Comparison of ENCODE assay signal across 11 cellular contexts in the genomic region with DNA sequence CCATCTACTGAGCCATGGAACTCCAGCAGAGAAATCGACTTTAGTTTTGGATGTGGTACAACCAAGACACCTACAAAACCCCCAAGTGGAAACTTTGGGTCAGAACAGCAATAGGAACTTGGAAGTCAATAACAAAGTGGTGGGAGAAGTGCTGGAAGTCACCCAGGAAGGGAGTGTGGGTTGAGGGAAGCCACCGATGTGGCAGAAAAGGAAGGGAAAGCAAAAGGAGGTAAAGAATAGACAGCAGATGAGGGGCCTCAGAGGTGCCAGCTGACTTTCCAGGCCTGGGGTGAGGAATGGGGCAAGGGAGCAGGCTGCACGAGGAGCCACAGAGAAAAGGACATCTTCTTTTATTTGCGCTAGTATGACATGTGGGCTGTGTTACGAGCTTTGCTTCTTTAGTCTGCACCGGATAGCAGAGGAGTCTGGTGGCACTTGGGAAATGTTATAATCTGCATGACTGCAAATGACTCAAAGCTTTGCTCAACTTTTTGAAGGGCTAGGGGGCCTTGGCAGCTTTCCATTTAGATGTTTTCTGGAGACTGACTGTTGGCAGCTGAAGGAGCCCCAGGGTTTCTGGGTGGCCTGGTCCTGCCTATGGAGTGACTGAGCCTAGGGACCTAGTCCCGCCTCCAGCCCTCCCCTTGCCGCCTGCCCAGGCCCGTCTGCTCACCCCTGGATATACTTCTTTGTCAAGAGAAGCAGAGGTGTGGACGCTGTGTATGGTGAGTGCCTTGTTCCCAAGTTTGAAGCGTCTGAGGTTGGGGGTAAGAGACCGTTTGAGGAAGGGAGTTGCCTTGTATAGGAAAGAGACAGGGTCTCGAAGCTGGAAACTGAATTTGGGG. TPM values are rescaled to one million over a fixed set of nuclear protein-coding genes. Genes with fewer than 3 reads are reported as not detected.
DNase-seq lines count a peak whose midpoint lies in the region; ATAC-seq and TF ChIP-seq lines count a peak whose summit lies in the region.
"Had no signal": no experiment of that assay in that cellular context is flagged by ENCODE, and none has a peak within 500 bp of the region (broad histone marks: within the 10 kb centered on the region; RNA-seq: fewer than 3 reads in every experiment).

No MANE protein-coding gene starts in this region.

- H3K36me3 ChIP-seq in duodenal mucosa (ENCODE audit: control insufficient read depth in 1 of 2, insufficient read depth in 2 of 2, low read length in 2 of 2) = no peaks in the 10 kb centered on the region
- peaks cover 0 to 4% (median 0%) of the 10 kb centered on the region in 3 experiments for H3K36me3 ChIP-seq in naive thymus-derived CD4-positive, alpha-beta T cell (ENCODE audit: control insufficient read depth in 2 of 3, insufficient read depth in 3 of 3, low read length in 3 of 3)
- H3K36me3 ChIP-seq: thoracic aorta had no signal

- no peaks in the 10 kb centered on the region for H3K36me3 Mint-ChIP-seq in CD4-positive, alpha-beta T cell (ENCODE audit: low read depth)
- H3K36me3 Mint-ChIP-seq in naive thymus-derived CD4-positive, alpha-beta T cell = peaks cover 0 to 8% (median 0%) of the 10 kb centered on the region in 5 donors
- H3K36me3 Mint-ChIP-seq: activated naive CD4-positive, alpha-beta T cell treated with anti-CD3 and anti-CD28 coated beads, Interleukin-2, amount 50 U/mL, for 24 hours; naive thymus-derived CD8-positive, alpha-beta T cell had no signal

- POLR2A ChIA-PET in CD4-positive, alpha-beta T cell (lab: Charles Lee) = no interaction called here
- POLR2A ChIA-PET in naive thymus-derived CD4-positive, alpha-beta T cell (lab: Charles Lee) = interaction anchor here (0.8 kb wide), 1 partner anchor 47 kb away, joined by 3 read pairs; no protein-coding TSS in a partner anchor

- DNase-seq in CD4-positive, alpha-beta T cell = no peak
- DNase-seq in NCI-H2171 (lab: John Stamatoyannopoulos, UW) (peak; percentile 31), NCI-H1436 treated with DMSO at 0.1 percent for 48 hours (lab: John Stamatoyannopoulos, UW) (no peak), DMS153 treated with DMSO at 0.1 percent for 48 hours (lab: John Stamatoyannopoulos, UW; ENCODE audit: unreplicated experiment) (no peak), retina (no peak)
- no peak for DNase-seq in naive thymus-derived CD4-positive, alpha-beta T cell
- DNase-seq: naive thymus-derived CD8-positive, alpha-beta T cell had no signal

- no peak overlapping the region for H3K4me3 Mint-ChIP-seq in CD4-positive, alpha-beta T cell
- H3K4me3 Mint-ChIP-seq in naive thymus-derived CD4-positive, alpha-beta T cell = peak overlapping the region in 2 of 10 donors; percentile 3 to 16
- H3K4me3 Mint-ChIP-seq: activated naive CD4-positive, alpha-beta T cell treated with anti-CD3 and anti-CD28 coated beads, Interleukin-2, amount 50 U/mL, for 24 hours; naive thymus-derived CD8-positive, alpha-beta T cell had no signal

- peak overlapping the region; percentile 31 for H3K27ac Mint-ChIP-seq in CD4-positive, alpha-beta T cell
- H3K27ac Mint-ChIP-seq in naive thymus-derived CD4-positive, alpha-beta T cell = peak overlapping the region in 2 of 9 donors; percentile 9 to 58
- H3K27ac Mint-ChIP-seq: activated naive CD4-positive, alpha-beta T cell treated with anti-CD3 and anti-CD28 coated beads, Interleukin-2, amount 50 U/mL, for 24 hours had no signal

- no peaks in the 10 kb centered on the region for H3K9me3 Mint-ChIP-seq in CD4-positive, alpha-beta T cell
- H3K9me3 Mint-ChIP-seq in naive thymus-derived CD4-positive, alpha-beta T cell = no peaks in the 10 kb centered on the region
- H3K9me3 Mint-ChIP-seq: activated naive CD4-positive, alpha-beta T cell treated with anti-CD3 and anti-CD28 coated beads, Interleukin-2, amount 50 U/mL, for 24 hours; naive thymus-derived CD8-positive, alpha-beta T cell had no signal

- TF ChIP-seq CTCF in CD4-positive, alpha-beta T cell (IDR thresholded peaks at IDR 0.05) = no peak

- no peaks in the 10 kb centered on the region for H3K27me3 ChIP-seq in CD4-positive, alpha-beta T cell (ENCODE audit: control insufficient read depth, insufficient read depth, low read length)
- H3K27me3 ChIP-seq in duodenal mucosa (ENCODE audit: control insufficient read depth in 1 of 2, insufficient read depth in 2 of 2, low read length in 2 of 2) = no peaks in the 10 kb centered on the region
- no peaks in the 10 kb centered on the region for H3K27me3 ChIP-seq in naive thymus-derived CD4-positive, alpha-beta T cell (ENCODE audit: control insufficient read depth in 2 of 2, insufficient read depth in 2 of 2, low read length in 2 of 2)

- peaks cover 72 to 80% of the 10 kb centered on the region in 2 donors for H3K4me1 ChIP-seq in duodenal mucosa (ENCODE audit: control insufficient read depth in 1 of 2, insufficient read depth in 2 of 2, low read length in 2 of 2)
- peaks cover 0 to 7% of the 10 kb centered on the region in 2 donors for H3K4me1 ChIP-seq in naive thymus-derived CD4-positive, alpha-beta T cell (ENCODE audit: control insufficient read depth in 2 of 2, insufficient read depth in 2 of 2, low read length in 2 of 2)

- H3K4me3 ChIP-seq in duodenal mucosa (ENCODE audit: low read depth in 1 of 2, low read length in 2 of 2) = no peak overlapping the region
- H3K4me3 ChIP-seq in naive thymus-derived CD4-positive, alpha-beta T cell (ENCODE audit: low read length) = no peak overlapping the region
- H3K4me3 ChIP-seq: thoracic aorta had no signal

- no peaks in the 10 kb centered on the region for H3K9me3 ChIP-seq in CD4-positive, alpha-beta T cell (ENCODE audit: control insufficient read depth, low read length)
- no peaks in the 10 kb centered on the region for H3K9me3 ChIP-seq in duodenal mucosa (ENCODE audit: control insufficient read depth in 1 of 2, low read length in 2 of 2)
- H3K9me3 ChIP-seq in naive thymus-derived CD4-positive, alpha-beta T cell (ENCODE audit: control insufficient read depth in 2 of 3, low read length in 3 of 3) = no peaks in the 10 kb centered on the region
- H3K9me3 ChIP-seq: thoracic aorta had no signal

- H3K4me1 Mint-ChIP-seq in CD4-positive, alpha-beta T cell (ENCODE audit: low read depth) = peaks cover 58% of the 10 kb centered on the region
- H3K4me1 Mint-ChIP-seq in naive thymus-derived CD4-positive, alpha-beta T cell = peaks cover 24 to 53% (median 42%) of the 10 kb centered on the region in 7 donors

- H3K27ac ChIP-seq in CD4-positive, alpha-beta T cell (ENCODE audit: low read depth, low read length) = no peak overlapping the region
- peak overlapping the region; percentile 26 for H3K27ac ChIP-seq in duodenal mucosa (ENCODE audit: low read depth, low read length)
- H3K27ac ChIP-seq in naive thymus-derived CD4-positive, alpha-beta T cell (ENCODE audit: low read depth, low read length) = no peak overlapping the region

- no peak for ATAC-seq in CD4-positive, alpha-beta T cell (ENCODE audit: poor library complexity)
- ATAC-seq in naive thymus-derived CD4-positive, alpha-beta T cell = peak; percentile 18
- no peak for ATAC-seq in GM21390 (IDR thresholded peaks at IDR 0.05; ENCODE audit: unreplicated experiment)
- ATAC-seq: naive thymus-derived CD8-positive, alpha-beta T cell had no signal

- CTCF ChIA-PET in CD4-positive, alpha-beta T cell (lab: Charles Lee) = interaction anchor here (0.9 to 1.3 kb wide), 2 partner anchors 22 to 35 kb away, joined by 3 read pairs; no protein-coding TSS in a partner anchor
- CTCF ChIA-PET in naive thymus-derived CD4-positive, alpha-beta T cell (lab: Charles Lee) = interaction anchor here (0.6 to 1.0 kb wide), 2 partner anchors 36 to 262 kb away, joined by 3 read pairs; no protein-coding TSS in a partner anchor

- H3K27me3 Mint-ChIP-seq in CD4-positive, alpha-beta T cell = no peaks in the 10 kb centered on the region
- peaks cover 0 to 3% (median 0%) of the 10 kb centered on the region in 5 donors for H3K27me3 Mint-ChIP-seq in naive thymus-derived CD4-positive, alpha-beta T cell
- H3K27me3 Mint-ChIP-seq: activated naive CD4-positive, alpha-beta T cell treated with anti-CD3 and anti-CD28 coated beads, Interleukin-2, amount 50 U/mL, for 24 hours; naive thymus-derived CD8-positive, alpha-beta T cell had no signal

- H3K9ac ChIP-seq in duodenal mucosa (ENCODE audit: low read depth in 1 of 2, low read length in 2 of 2) = peak overlapping the region in 1 of 2 donors; percentile 30

- intact Hi-C loops in CD4-positive, alpha-beta T cell (cut with DNase I, micrococcal nuclease) = loop anchor here in 1 of 2 experiments (5.0 kb wide), 1 partner anchor 44 kb away; no protein-coding TSS in a partner anchor
- intact Hi-C loops in naive thymus-derived CD4-positive, alpha-beta T cell (cut with micrococcal nuclease) = no loop called here

RNA-seq across cellular contexts. Expression of a gene that starts 5.0 kb away (rescaled TPM):
- total RNA-seq in CD4-positive, alpha-beta T cell = 1 to 10 TPM; 3.9 to 4.6 TPM
- total RNA-seq in naive thymus-derived CD4-positive, alpha-beta T cell = 1 to 10 TPM; 5.6 to 9.7 (median 8.5) TPM
- 10 to 100 TPM; 15.4 to 20.1 TPM for polyA plus RNA-seq in naive thymus-derived CD4-positive, alpha-beta T cell

RNA-seq across cellular contexts. Expression of a gene that starts 40.7 kb away (rescaled TPM):
- total RNA-seq in CD4-positive, alpha-beta T cell = 100 to 1,000 TPM; 167 to 168 TPM
- 100 to 1,000 TPM; 135 to 165 (median 160) TPM for total RNA-seq in naive thymus-derived CD4-positive, alpha-beta T cell
- polyA plus RNA-seq in naive thymus-derived CD4-positive, alpha-beta T cell = 100 to 1,000 TPM; 179 to 386 TPM

RNA-seq across cellular contexts. Expression of a gene that starts 56.8 kb away (rescaled TPM):
- not detected for total RNA-seq in CD4-positive, alpha-beta T cell
- not detected for total RNA-seq in naive thymus-derived CD4-positive, alpha-beta T cell
- not detected for polyA plus RNA-seq in naive thymus-derived CD4-positive, alpha-beta T cell
- total RNA-seq: naive thymus-derived CD8-positive, alpha-beta T cell; thoracic aorta had no signal
- polyA plus RNA-seq: naive thymus-derived CD8-positive, alpha-beta T cell had no signal

RNA-seq across cellular contexts. Expression of a gene that starts 56.8 kb away (rescaled TPM):
- total RNA-seq in CD4-positive, alpha-beta T cell = not detected
- not detected for total RNA-seq in naive thymus-derived CD4-positive, alpha-beta T cell
- not detected for polyA plus RNA-seq in naive thymus-derived CD4-positive, alpha-beta T cell
- total RNA-seq: naive thymus-derived CD8-positive, alpha-beta T cell; thoracic aorta had no signal
- polyA plus RNA-seq: naive thymus-derived CD8-positive, alpha-beta T cell had no signal
